ENCODE assay signal across 10 cellular contexts in the genomic region with DNA sequence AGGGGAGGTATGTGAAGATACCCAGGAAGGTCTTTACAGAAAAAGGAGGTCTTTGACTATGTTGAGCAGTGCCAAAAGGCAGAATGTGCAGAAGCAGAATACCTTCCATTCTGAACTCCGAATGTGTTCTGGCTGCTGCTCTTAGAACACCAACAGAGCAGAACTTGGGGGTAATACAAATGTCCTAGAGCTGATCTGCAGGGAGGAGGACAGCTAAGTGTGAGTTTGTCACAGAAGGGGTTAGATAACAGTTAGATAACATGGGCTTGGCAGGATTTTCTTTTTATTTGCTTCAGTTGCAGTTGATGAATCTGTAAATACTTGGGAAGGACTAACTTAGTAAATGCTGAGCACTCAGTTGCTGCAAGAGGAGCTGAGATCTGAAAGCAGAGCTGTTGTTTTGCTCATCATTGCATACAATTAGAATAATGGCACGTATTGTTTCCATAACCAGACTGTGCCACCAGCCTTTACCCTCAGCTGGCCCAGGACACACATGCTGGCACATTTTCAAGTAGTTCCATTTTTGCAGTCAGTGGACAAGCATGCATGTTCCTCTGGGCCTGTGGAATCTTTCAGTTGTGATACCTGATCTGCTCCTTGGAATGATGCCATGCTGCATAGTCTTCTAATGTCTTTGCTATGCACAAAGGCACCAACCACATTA. TPM values are rescaled to one million over a fixed set of nuclear protein-coding genes. Genes with fewer than 3 reads are reported as not detected.
DNase-seq lines count a peak whose midpoint lies in the region; ATAC-seq and TF ChIP-seq lines count a peak whose summit lies in the region.
"Had no signal": no experiment of that assay in that cellular context is flagged by ENCODE, and none has a peak within 500 bp of the region (broad histone marks: within the 10 kb centered on the region; RNA-seq: fewer than 3 reads in every experiment).

No MANE protein-coding gene starts in this region.

- no peaks in the 10 kb centered on the region for H3K27me3 ChIP-seq in right atrium auricular region

- no peak for TF ChIP-seq CTCF in right atrium auricular region (IDR thresholded peaks at IDR 0.05)
- no peak for TF ChIP-seq CTCF in VCaP (conservative IDR thresholded peaks at IDR 0.05)

- H3K4me3 ChIP-seq in right atrium auricular region, result no peak overlapping the region

- H3K36me3 ChIP-seq in right atrium auricular region, result no peaks in the 10 kb centered on the region

- no peak overlapping the region for H3K27ac ChIP-seq in right atrium auricular region
- peak overlapping the region; percentile 29; the same call in 1 of the 2 replicates for H3K27ac ChIP-seq in VCaP

- peak; percentile 65 for ATAC-seq in Right ventricle myocardium inferior
- no peak for ATAC-seq in GM18502 (IDR thresholded peaks at IDR 0.05; ENCODE audit: poor library complexity, unreplicated experiment)
- ATAC-seq: activated T-cell treated with anti-CD3 and anti-CD28 coated beads, Interleukin-2, amount 50 U/mL, for 4 hours; stimulated activated effector memory CD8-positive, alpha-beta T cell treated with anti-CD3 and anti-CD28 coated beads, Interleukin-12 subunit alpha, Interleukin-12 subunit beta, amount 100 ng/mL, for 72 hours had no signal

- intact Hi-C loops in Right ventricle myocardium inferior (cut with DNase I), result no loop called here

- no peaks in the 10 kb centered on the region for H3K9me3 ChIP-seq in right atrium auricular region

- peaks cover 0 to 53% of the 10 kb centered on the region in 2 donors for H3K4me1 ChIP-seq in right atrium auricular region

- no peak for DNase-seq in Right ventricle myocardium inferior (ENCODE audit: missing footprints)
- DNase-seq in right atrium auricular region (ENCODE audit: low spot score), result no peak
- DNase-seq in hippocampal formation (lab: John Stamatoyannopoulos, UW), result peak; percentile 34 to 57
- no peak for DNase-seq in SIG-M5 treated with dmso at 0.1 percent for 504 hours (lab: John Stamatoyannopoulos, UW; ENCODE audit: unreplicated experiment)
- DNase-seq in activated CD4-positive, alpha-beta T cell treated with anti-CD3 and anti-CD28 coated beads, Interleukin-2, amount 50 U/mL, for 48 hours, result no peak
- DNase-seq in GDM1 (lab: John Stamatoyannopoulos, UW), result no peak
- DNase-seq: activated T-cell treated with anti-CD3 and anti-CD28 coated beads, Interleukin-2, amount 50 U/mL, for 4 hours had no signal

RNA-seq across cellular contexts. Expression of gene GSDME, which starts 55.9 kb away (rescaled TPM):
- 4.1 TPM for total RNA-seq in Right ventricle myocardium inferior
- 10 to 100 TPM in 1 of 2 donors, 1 to 10 TPM in 1; 7.7 to 11.9 TPM for total RNA-seq in right atrium auricular region

Comparison
In these comparisons a context has a peak if more than half of its experiments do, and no peak if none do; other contexts are left out.
1. DNase-seq: peak in hippocampal formation (2 of 2); none in Right ventricle myocardium inferior (single experiment), right atrium auricular region (single experiment), SIG-M5 treated with dmso at 0.1 percent for 504 hours (single experiment), activated CD4-positive, alpha-beta T cell treated with anti-CD3 and anti-CD28 coated beads, Interleukin-2, amount 50 U/mL, for 48 hours (0 of 2) and GDM1 (single experiment).